In the genomic region with DNA sequence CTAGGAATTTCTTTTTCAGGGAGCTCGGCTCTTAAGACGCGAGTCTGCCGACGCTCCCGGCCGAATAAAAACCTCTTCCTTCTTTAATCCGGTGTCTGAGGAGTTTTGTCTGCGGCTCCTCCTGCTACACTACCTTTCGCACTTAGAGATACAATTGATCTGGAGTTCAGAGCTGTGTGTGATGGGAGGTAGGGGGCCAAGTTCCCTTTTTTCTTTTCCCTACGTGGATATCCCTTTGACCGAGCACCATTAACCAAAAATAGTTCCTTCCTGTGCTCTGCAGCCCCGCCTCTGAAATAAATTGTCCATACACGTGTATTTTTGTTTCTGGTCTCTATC, we compare ENCODE assay signal across 8 cellular contexts. TPM values are rescaled to one million over a fixed set of nuclear protein-coding genes. Genes with fewer than 3 reads are reported as not detected.
DNase-seq lines count a peak whose midpoint lies in the region; ATAC-seq and TF ChIP-seq lines count a peak whose summit lies in the region.

No MANE protein-coding gene starts in this region.

- peaks cover 49% of the 10 kb centered on the region for H3K4me1 Mint-ChIP-seq in CD8-positive, alpha-beta T cell (ENCODE audit: low read depth)
- peaks cover 16 to 24% (median 22%) of the 10 kb centered on the region in 3 donors for H3K4me1 Mint-ChIP-seq in IgD-negative memory B cell
- peaks cover 43% of the 10 kb centered on the region for H3K4me1 Mint-ChIP-seq in activated T-cell treated with anti-CD3 and anti-CD28 coated beads, Interleukin-2, amount 50 U/mL, for 24 hours (ENCODE audit: low read depth)

- DNase-seq in CD8-positive, alpha-beta T cell: no peak
- DNase-seq in activated T-cell treated with anti-CD3 and anti-CD28 coated beads, Interleukin-2, amount 50 U/mL, for 24 hours: peak; percentile 47
- DNase-seq in heart left ventricle (peak in 2 of 5 donors; percentile 17 to 19), retinal pigment epithelial cell (ENCODE audit: low read depth) (no peak), GM03348 (ENCODE audit: low spot score) (no peak), SK-N-DZ (ENCODE audit: low spot score) (no peak)

- H3K27me3 ChIP-seq in CD8-positive, alpha-beta T cell (ENCODE audit: insufficient read depth, low read length): no peaks in the 10 kb centered on the region
- no peaks in the 10 kb centered on the region for H3K27me3 ChIP-seq in heart left ventricle

- CTCF ChIA-PET in CD8-positive, alpha-beta T cell (lab: Charles Lee): interaction anchor here (0.7 to 2.4 kb wide), 5 partner anchors 19 to 216 kb away, joined by 3 to 5 read pairs (median 4); no protein-coding TSS in a partner anchor

- no peak for TF ChIP-seq POLR2A in heart left ventricle (IDR thresholded peaks at IDR 0.05)

- peak overlapping the region; percentile 92 for H3K27ac Mint-ChIP-seq in CD8-positive, alpha-beta T cell
- peak overlapping the region; percentile 85 to 97 (median 85) for H3K27ac Mint-ChIP-seq in IgD-negative memory B cell
- H3K27ac Mint-ChIP-seq in activated T-cell treated with anti-CD3 and anti-CD28 coated beads, Interleukin-2, amount 50 U/mL, for 24 hours: peak overlapping the region; percentile 96

- H3K4me1 ChIP-seq in CD8-positive, alpha-beta T cell (ENCODE audit: insufficient read depth, low read length): peaks cover 23% of the 10 kb centered on the region
- H3K4me1 ChIP-seq in heart left ventricle: peaks cover 3 to 43% (median 20%) of the 10 kb centered on the region in 12 donors

- 0 to 2% (median 1%) methylated on average over 14 of the region's 14 CpGs for WGBS in heart left ventricle, 4 donors

- POLR2A ChIA-PET in CD8-positive, alpha-beta T cell (lab: Charles Lee): interaction anchor here (0.6 to 1.8 kb wide), 10 partner anchors 9 to 183 kb away, joined by 3 to 13 read pairs (median 3); a partner anchor contains a TSS

- peak overlapping the region; percentile 79 for H3K27ac ChIP-seq in CD8-positive, alpha-beta T cell (ENCODE audit: low read depth, low read length)
- peak overlapping the region; percentile 55 to 95 (median 90) for H3K27ac ChIP-seq in heart left ventricle

- peak; percentile 3 for ATAC-seq in CD8-positive, alpha-beta T cell
- ATAC-seq in GM21447 (IDR thresholded peaks at IDR 0.05; ENCODE audit: unreplicated experiment) (peak; percentile 19), heart left ventricle (peak; percentile 7 to 39 (median 23))

- peak overlapping the region; percentile 97 for H3K4me3 Mint-ChIP-seq in CD8-positive, alpha-beta T cell
- H3K4me3 Mint-ChIP-seq in IgD-negative memory B cell: peak overlapping the region; percentile 99 to 100 (median 100)
- peak overlapping the region; percentile 95 for H3K4me3 Mint-ChIP-seq in activated T-cell treated with anti-CD3 and anti-CD28 coated beads, Interleukin-2, amount 50 U/mL, for 24 hours

- no peaks in the 10 kb centered on the region for H3K9me3 ChIP-seq in CD8-positive, alpha-beta T cell (ENCODE audit: low read length)
- no peaks in the 10 kb centered on the region for H3K9me3 ChIP-seq in heart left ventricle

- no peak for TF ChIP-seq CTCF in CD8-positive, alpha-beta T cell (IDR thresholded peaks at IDR 0.05)
- TF ChIP-seq CTCF in heart left ventricle (IDR thresholded peaks at IDR 0.05): no peak
- no peak for TF ChIP-seq CTCF in retinal pigment epithelial cell (conservative IDR thresholded peaks at IDR 0.05; ENCODE audit: low read depth, low read length)

- peak overlapping the region; percentile 99 for H3K4me3 ChIP-seq in CD8-positive, alpha-beta T cell (ENCODE audit: low read depth, low read length)
- H3K4me3 ChIP-seq in heart left ventricle: peak overlapping the region; percentile 54 to 97 (median 88)
- H3K4me3 ChIP-seq in retinal pigment epithelial cell (ENCODE audit: low read length): peak overlapping the region; percentile 68

- intact Hi-C loops in CD8-positive, alpha-beta T cell (cut with DNase I, micrococcal nuclease): loop anchor here (1.0 to 10.0 kb wide), 8 partner anchors 10 to 1356 kb away; a partner anchor contains a TSS
- intact Hi-C loops in heart left ventricle (cut with DNase I): loop anchor here (1.0 to 10.0 kb wide), 9 partner anchors 41 to 152 kb away; a partner anchor contains a TSS

- no peaks in the 10 kb centered on the region for H3K9me3 Mint-ChIP-seq in CD8-positive, alpha-beta T cell
- H3K9me3 Mint-ChIP-seq in IgD-negative memory B cell: no peaks in the 10 kb centered on the region
- H3K9me3 Mint-ChIP-seq in activated T-cell treated with anti-CD3 and anti-CD28 coated beads, Interleukin-2, amount 50 U/mL, for 24 hours: no peaks in the 10 kb centered on the region

- H3K36me3 ChIP-seq in CD8-positive, alpha-beta T cell (ENCODE audit: insufficient read depth, low read length): peaks cover 6% of the 10 kb centered on the region
- H3K36me3 ChIP-seq in heart left ventricle: peaks cover 0 to 12% (median 10%) of the 10 kb centered on the region in 9 donors

- no peaks in the 10 kb centered on the region for H3K27me3 Mint-ChIP-seq in CD8-positive, alpha-beta T cell (ENCODE audit: low read depth)
- no peaks in the 10 kb centered on the region for H3K27me3 Mint-ChIP-seq in IgD-negative memory B cell
- no peaks in the 10 kb centered on the region for H3K27me3 Mint-ChIP-seq in activated T-cell treated with anti-CD3 and anti-CD28 coated beads, Interleukin-2, amount 50 U/mL, for 24 hours

- H3K36me3 Mint-ChIP-seq in CD8-positive, alpha-beta T cell: peaks cover 27% of the 10 kb centered on the region
- H3K36me3 Mint-ChIP-seq in IgD-negative memory B cell: peaks cover 6% of the 10 kb centered on the region
- peaks cover 43% of the 10 kb centered on the region for H3K36me3 Mint-ChIP-seq in activated T-cell treated with anti-CD3 and anti-CD28 coated beads, Interleukin-2, amount 50 U/mL, for 24 hours (ENCODE audit: low read depth)

RNA-seq across cellular contexts. Expression of a gene that starts 0.6 kb away (rescaled TPM):
- total RNA-seq in CD8-positive, alpha-beta T cell: 10 to 100 TPM; 14.5 to 15.4 TPM
- polyA plus RNA-seq in IgD-negative memory B cell: 19.8 TPM
- total RNA-seq in heart left ventricle: 10 to 100 TPM in 4 of 9 donors, 1 to 10 TPM in 5; 6.8 to 18.4 (median 8.7) TPM
- 1 to 10 TPM; 3.3 to 7.5 TPM for polyA plus RNA-seq in heart left ventricle
- polyA plus RNA-seq in SK-N-DZ (2014; cell fraction: cytosol; rRNA removed): 23.6 and 34.1 TPM in 2 replicates
- 20.3 and 24.4 TPM in 2 replicates for polyA plus RNA-seq in SK-N-DZ (2014; cell fraction: nucleus; rRNA removed)
